11 cellular contexts compared by ENCODE assay signal in the genomic region with DNA sequence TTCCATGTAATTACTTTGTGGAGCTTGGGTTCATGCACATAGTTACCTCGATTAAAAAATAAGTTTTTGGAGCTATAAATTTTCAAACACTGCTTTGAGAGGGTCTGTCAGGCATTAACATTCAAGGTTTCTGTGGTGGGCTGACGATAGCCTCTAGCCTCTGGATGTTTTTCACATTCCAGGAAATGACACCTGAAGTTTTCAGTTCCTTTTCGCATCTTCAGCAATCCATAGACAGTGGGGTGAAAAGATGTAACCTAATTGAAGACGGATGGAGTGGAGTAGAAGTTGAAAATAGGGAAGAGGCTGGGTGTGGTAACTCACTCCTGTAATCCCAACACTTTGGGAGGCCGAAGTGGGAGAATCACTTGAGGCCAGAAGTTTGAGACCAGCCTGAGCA.
"Had no signal": no experiment of that assay in that cellular context is flagged by ENCODE, and none has a peak within 500 bp of the region (broad histone marks: within the 10 kb centered on the region; RNA-seq: fewer than 3 reads in every experiment).

No MANE protein-coding gene starts in this region.

- FAIRE-seq: H1, H54 had no signal

- H3K36me3 ChIP-seq: HAP-1 had no signal

- H3K9ac ChIP-seq: GM23248 had no signal

- H3K4me2 ChIP-seq: GM23338 had no signal

- H3K9me3 ChIP-seq: HAP-1 had no signal

- H3K27ac Mint-ChIP-seq: GM23338, H9, HFFc6 had no signal

- ATAC-seq: GM23338, HCT116 had no signal

- H3K4me3 ChIP-seq: GM23248, GM23338, HAP-1 had no signal

- H3K9me3 Mint-ChIP-seq: GM23338, H9 had no signal

- H3K27ac ChIP-seq: GM23248 had no signal

- DNase-seq: GM23248, GOT3, H7, H9, HCEC 1CT, HFFc6 had no signal

- H3K4me3 Mint-ChIP-seq: GM23338, H9, HFFc6 had no signal

- H2AFZ ChIP-seq: GM23248, GM23338 had no signal
